Comparison of ENCODE assay signal across 25 cellular contexts in genomic region chr18:74831571-74832250, GRCh38.
DNase-seq lines count a peak whose midpoint lies in the region; ATAC-seq, FAIRE-seq and TF ChIP-seq lines count a peak whose summit lies in the region.
"Had no signal": no experiment of that assay in that cellular context is flagged by ENCODE, and none has a peak within 500 bp of the region (broad histone marks: within the 10 kb centered on the region; RNA-seq: fewer than 3 reads in every experiment).

No MANE protein-coding gene starts in this region.

- H3K27me3 ChIP-seq in SK-N-SH (ENCODE audit: insufficient read depth) = no peaks in the 10 kb centered on the region
- H3K27me3 ChIP-seq: BE2C, dorsolateral prefrontal cortex, uterus had no signal

- no peak for FAIRE-seq in RCC 7860 (lab: Jason Lieb, UNC)
- FAIRE-seq: A204.1, endothelial cell of umbilical vein had no signal

- DNase-seq in SK-N-SH (no peak), NCI-H226 (peak; percentile 14), epithelial cell of esophagus (ENCODE audit: low read depth) (peak; percentile 96), renal cortical epithelial cell (ENCODE audit: low read depth) (peak; percentile 29), RCC 7860 (ENCODE audit: low spot score) (no peak), NCI-H82 treated with DMSO at 0.1 percent for 48 hours (lab: John Stamatoyannopoulos, UW; ENCODE audit: unreplicated experiment) (no peak), AG08396 (ENCODE audit: low spot score) (no peak)
- DNase-seq: activated CD4-positive, alpha-beta T cell treated with anti-CD3 and anti-CD28 coated beads, Interleukin-2, amount 10 ng/mL, durations not matched to agents 7 days and 5 days; aorta; BE2C; dorsolateral prefrontal cortex; left ventricle myocardium inferior; naive thymus-derived CD8-positive, alpha-beta T cell; NCI-H1105 treated with DMSO at 0.1 percent for 48 hours; NCI-H2029 treated with DMSO at 0.1 percent for 48 hours; NCI-H446 treated with DMSO at 0.1 percent for 48 hours; retina; RPMI8226; uterus had no signal

- CTCF ChIA-PET in SK-N-SH (lab: Yijun Ruan, JAX) = no interaction called here

- H3K4me3 ChIP-seq in SK-N-SH (ENCODE audit: low read depth in 2 of 2, low read length in 1 of 2) (no peak overlapping the region), epithelial cell of esophagus (ENCODE audit: low read length) (no peak overlapping the region)
- H3K4me3 ChIP-seq: dorsolateral prefrontal cortex, HAP-1, left ventricle myocardium inferior, smooth muscle cell, uterus had no signal

- H3K9ac ChIP-seq in SK-N-SH = no peak overlapping the region

- no peaks in the 10 kb centered on the region for H3K9me2 ChIP-seq in SK-N-SH

- no peaks in the 10 kb centered on the region for H3K36me3 ChIP-seq in SK-N-SH (replicated peaks in 1 of 2; ENCODE audit: control insufficient read depth in 1 of 2, insufficient read depth in 2 of 2, low read length in 1 of 2)
- H3K36me3 ChIP-seq: BE2C, HAP-1, left ventricle myocardium inferior, uterus had no signal

- H3K27ac ChIP-seq in SK-N-SH (ENCODE audit: low read depth in 2 of 2, low read length in 1 of 2) = no peak overlapping the region
- H3K27ac ChIP-seq: dorsolateral prefrontal cortex, left ventricle myocardium inferior, uterus, VCaP had no signal

- H3K9me3 ChIP-seq in SK-N-SH = no peaks in the 10 kb centered on the region
- H3K9me3 ChIP-seq: BE2C, HAP-1, left ventricle myocardium inferior, uterus had no signal

- 85% methylated on average over 13 of the region's 13 CpGs for WGBS in SK-N-SH (ENCODE audit: low lambda C conversion rate)

- peaks cover 7 to 16% of the 10 kb centered on the region in 2 experiments for H3K4me1 ChIP-seq in SK-N-SH (ENCODE audit: control insufficient read depth in 1 of 2, insufficient read depth in 2 of 2, low read depth in 1 of 2, low read length in 1 of 2)
- H3K4me1 ChIP-seq: BE2C, HAP-1, uterus had no signal

- no peak for ATAC-seq in SK-N-SH treated with all-trans-retinoic acid at 6 μM for 48 hours
- ATAC-seq: naive thymus-derived CD8-positive, alpha-beta T cell had no signal

- POLR2A ChIA-PET in SK-N-SH (lab: Yijun Ruan, JAX) = no interaction called here

- TF ChIP-seq CTCF in SK-N-SH (IDR thresholded peaks at IDR 0.05) (no peak), epithelial cell of esophagus (IDR thresholded peaks at IDR 0.05; ENCODE audit: insufficient read depth, low read depth, low read length, missing control alignments) (no peak)

- no peaks in the 10 kb centered on the region for H3K79me2 ChIP-seq in SK-N-SH (ENCODE audit: insufficient read depth)

- H3F3A ChIP-seq in SK-N-SH (replicated peaks; ENCODE audit: insufficient read depth) = peaks cover 8% of the 10 kb centered on the region

- no peak overlapping the region for H3K4me2 ChIP-seq in SK-N-SH
- H3K4me2 ChIP-seq: smooth muscle cell had no signal

- TF ChIP-seq EP300 in SK-N-SH (IDR thresholded peaks at IDR 0.05; ENCODE audit: borderline replicate concordance in 1 of 2, low read depth in 1 of 2, low read length in 1 of 2) = no peak

- no peak for TF ChIP-seq RAD21 in SK-N-SH (IDR thresholded peaks at IDR 0.05; ENCODE audit: low read length)

- no peaks in the 10 kb centered on the region for H4K20me1 ChIP-seq in SK-N-SH (ENCODE audit: insufficient read depth)

- H2AFZ ChIP-seq in SK-N-SH (ENCODE audit: low read depth) = no peak overlapping the region

TF ChIP-seq in SK-N-SH, 30 proteins besides CTCF, POLR2A, EP300 and RAD21:
- 0 out of 2 replicates have a peak, but pooled peaks have one; percentile 17 for TF ChIP-seq NFIC (IDR thresholded peaks at IDR 0.05; ENCODE audit: borderline replicate concordance)
- TF ChIP-seq FOSL2 (IDR thresholded peaks at IDR 0.05; ENCODE audit: borderline replicate concordance, low read depth) = peak; percentile 32; the same call in 1 of the 2 replicates
- no peak for TF ChIP-seq YY1 (IDR thresholded peaks at IDR 0.05; ENCODE audit: low read depth)
- TF ChIP-seq SMC3 (IDR thresholded peaks at IDR 0.05; ENCODE audit: low read depth, low read length) = no peak
- TF ChIP-seq SIN3A (IDR thresholded peaks at IDR 0.05; ENCODE audit: borderline replicate concordance, low read depth, low read length) = no peak

TF ChIP-seq in SK-N-SH treated with all-trans-retinoic acid at 6 μM for 48 hours, 23 proteins besides CTCF, POLR2A, EP300 and RAD21:
- no peak for TF ChIP-seq ZNF8 (CRISPR knock-in tag; IDR thresholded peaks at IDR 0.05)
- no peak for TF ChIP-seq ZC3H10 (CRISPR knock-in tag; IDR thresholded peaks at IDR 0.05)
- TF ChIP-seq CSDC2 (CRISPR knock-in tag; IDR thresholded peaks at IDR 0.05) = no peak
- no peak for TF ChIP-seq CSRNP3 (CRISPR knock-in tag; IDR thresholded peaks at IDR 0.05)
- no peak for TF ChIP-seq ARNTL (CRISPR knock-in tag; IDR thresholded peaks at IDR 0.05; ENCODE audit: borderline replicate concordance, low read depth)
- no peak for TF ChIP-seq CREB5 (CRISPR knock-in tag; IDR thresholded peaks at IDR 0.05; ENCODE audit: low read depth)
- no peak for TF ChIP-seq ESRRG (CRISPR knock-in tag; IDR thresholded peaks at IDR 0.05)
- no peak for TF ChIP-seq ZFP30 (CRISPR knock-in tag; IDR thresholded peaks at IDR 0.05)
- no peak for TF ChIP-seq OSR1 (CRISPR knock-in tag; IDR thresholded peaks at IDR 0.05)
- no peak for TF ChIP-seq RARB (CRISPR knock-in tag; IDR thresholded peaks at IDR 0.05)
- no peak for TF ChIP-seq ZFP3 (CRISPR knock-in tag; IDR thresholded peaks at IDR 0.05)

Comparison
In these comparisons a context has a peak if more than half of its experiments do, and no peak if none do; other contexts are left out.
1. DNase-seq: peak in NCI-H226 (single experiment), epithelial cell of esophagus (single experiment) and renal cortical epithelial cell (single experiment); none in SK-N-SH (single experiment), RCC 7860 (single experiment), NCI-H82 treated with DMSO at 0.1 percent for 48 hours (single experiment) and AG08396 (single experiment).